10 cellular contexts compared by ENCODE assay signal in the genomic region with DNA sequence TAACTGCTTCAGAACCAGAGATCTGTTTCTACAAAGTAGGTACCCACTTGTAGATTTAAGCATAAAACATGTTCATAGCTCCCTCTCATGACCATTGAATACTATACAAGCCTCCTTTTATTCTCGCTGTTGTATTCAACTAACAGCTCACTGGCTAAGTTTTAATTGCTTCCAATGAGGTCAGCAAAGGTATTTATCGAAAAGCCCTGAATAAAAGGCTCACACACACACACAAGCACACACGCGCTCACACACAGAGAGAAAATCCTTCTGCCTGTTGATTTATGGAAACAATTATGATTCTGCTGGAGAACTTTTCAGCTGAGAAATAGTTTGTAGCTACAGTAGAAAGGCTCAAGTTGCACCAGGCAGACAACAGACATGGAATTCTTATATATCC. TPM values are rescaled to one million over a fixed set of nuclear protein-coding genes. Genes with fewer than 3 reads are reported as not detected.
DNase-seq lines count a peak whose midpoint lies in the region; TF ChIP-seq lines count a peak whose summit lies in the region.
"Had no signal": no experiment of that assay in that cellular context is flagged by ENCODE, and none has a peak within 500 bp of the region (broad histone marks: within the 10 kb centered on the region; RNA-seq: fewer than 3 reads in every experiment).

Gene FGF7, plus strand, starts transcription at position 222 of the 400 bp plus-strand sequence. CDS start 1,056 bp downstream, outside the sequence.

- no TSS peak for BruUV-seq in Calu3 (replicated peaks; lab: Mats Ljungman, UMichigan)

- H3K4me3 ChIP-seq in SJCRH30 (peak within 1 kb of the TSS; percentile 59), rectal smooth muscle tissue (ENCODE audit: low read length) (peak within 1 kb of the TSS; percentile 56)

- DNase-seq in Calu3 (no peak), SJCRH30 (peak; percentile 31 to 75), globus pallidus (ENCODE audit: low spot score) (peak; percentile 51), kidney tubule cell (ENCODE audit: low spot score) (no peak), germinal center (ENCODE audit: low spot score) (no peak), T-helper 1 cell (no peak)
- no peak for DNase-seq in stimulated activated CD4-positive, alpha-beta T cell treated with anti-CD3 and anti-CD28 coated beads, Interleukin-2, amount 100 ng/mL, for 24 hours
- DNase-seq: SIG-M5 had no signal

- no peak within 1 kb of the TSS for H3K9ac ChIP-seq in rectal smooth muscle tissue (ENCODE audit: low read length)

- H3K27ac ChIP-seq in SJCRH30: peak within 1 kb of the TSS; percentile 79
- H3K27ac ChIP-seq in rectal smooth muscle tissue (ENCODE audit: low read depth, low read length): peak within 1 kb of the TSS; percentile 70

- no peak for TF ChIP-seq CTCF in Calu3 (IDR thresholded peaks at IDR 0.05; ENCODE audit: unreplicated experiment)

- peaks cover 26% of the 10 kb centered on the region for H3K36me3 ChIP-seq in SJCRH30
- H3K36me3 ChIP-seq in rectal smooth muscle tissue (ENCODE audit: control insufficient read depth, insufficient read depth, low read length): no peaks in the 10 kb centered on the region

- intact Hi-C loops in Calu3 (cut with micrococcal nuclease; ENCODE audit: unreplicated experiment): loop anchor here (2.0 to 10.0 kb wide), 3 partner anchors 378 to 1068 kb away; partner anchors contain the start of gene SECISBP2L

- CTCF ChIA-PET in Calu3 (lab: Charles Lee): no interaction called here

- H3K9me3 Mint-ChIP-seq in Calu3 (ENCODE audit: low read depth, unreplicated experiment): no peaks in the 10 kb centered on the region

- H3K9me3 ChIP-seq in SJCRH30 (replicated peaks): no peaks in the 10 kb centered on the region

- no peaks in the 10 kb centered on the region for H3K27me3 Mint-ChIP-seq in Calu3 (ENCODE audit: unreplicated experiment)

- H3K27ac Mint-ChIP-seq in Calu3 (ENCODE audit: unreplicated experiment): peak within 1 kb of the TSS; percentile 7

- H3K27me3 ChIP-seq in SJCRH30 (no peaks in the 10 kb centered on the region), rectal smooth muscle tissue (ENCODE audit: control insufficient read depth, insufficient read depth, low read length) (no peaks in the 10 kb centered on the region)

- H3K4me1 ChIP-seq in SJCRH30: peaks cover 12% of the 10 kb centered on the region
- H3K4me1 ChIP-seq in rectal smooth muscle tissue (ENCODE audit: control insufficient read depth, insufficient read depth, low read length): no peaks in the 10 kb centered on the region

- H3K4me1 Mint-ChIP-seq in Calu3 (ENCODE audit: low read depth, unreplicated experiment): no peaks in the 10 kb centered on the region

- H3K36me3 Mint-ChIP-seq in Calu3 (ENCODE audit: insufficient read depth, unreplicated experiment): peaks cover 6% of the 10 kb centered on the region

- H3K4me3 Mint-ChIP-seq in Calu3 (ENCODE audit: low read depth, unreplicated experiment): peak within 1 kb of the TSS; percentile 22

RNA-seq across cellular contexts. Expression of gene FGF7, which starts in this region (rescaled TPM):
- total RNA-seq in Calu3 (2022): 0.24 TPM in 1 of 2 replicates, not detected in the other
- total RNA-seq in SJCRH30 (2014; rRNA removed; shearing (Covaris generic)): 28.8 and 31.2 TPM in 2 replicates
- total RNA-seq: dermis microvascular lymphatic vessel endothelial cell had no signal

Comparison
In these comparisons a context has a peak if more than half of its experiments do, and no peak if none do; other contexts are left out.
1. RNA of gene FGF7 (total RNA-seq): 28.8 to 31.2 TPM in SJCRH30; 0.24 TPM in Calu3; every median in the first group is over 10 times any median in the second.
2. DNase-seq: peak in SJCRH30 (2 of 2) and globus pallidus (single experiment); none in Calu3 (single experiment), kidney tubule cell (single experiment), stimulated activated CD4-positive, alpha-beta T cell treated with anti-CD3 and anti-CD28 coated beads, Interleukin-2, amount 100 ng/mL, for 24 hours (0 of 2), germinal center (single experiment) and T-helper 1 cell (0 of 5).